In genomic region chr22:34414467-34415440, GRCh38 we compare ENCODE assay signal across 1 cellular context.
A peak's percentile ranks its signal among the peaks of the same experiment; 100 is the strongest.
TF ChIP-seq lines count a peak whose summit lies in the region.

No MANE protein-coding gene starts in this region.

TF ChIP-seq in HEK293, 187 proteins besides CTCF, POLR2A, EP300 and RAD21 (continued from another document):
- no peak for TF ChIP-seq ZBTB10 (tag by site-specific recombination; IDR thresholded peaks at IDR 0.05)
- TF ChIP-seq ZBTB1 (tag by site-specific recombination; IDR thresholded peaks at IDR 0.05), result no peak
- TF ChIP-seq OSR2 (tag by site-specific recombination; IDR thresholded peaks at IDR 0.05), result no peak
- peak; percentile 56 for TF ChIP-seq ZNF654 (tag by site-specific recombination; IDR thresholded peaks at IDR 0.05; ENCODE audit: low read depth)
- no peak for TF ChIP-seq FEZF1 (tag by site-specific recombination; IDR thresholded peaks at IDR 0.05)
- no peak for TF ChIP-seq SETDB1 (IDR thresholded peaks at IDR 0.05; ENCODE audit: insufficient read length, low read length)
- TF ChIP-seq EGR2 (tag by site-specific recombination; IDR thresholded peaks at IDR 0.05; ENCODE audit: low read depth), result peak; percentile 15; the same call in 1 of the 2 replicates
- TF ChIP-seq GLIS2 (tag by site-specific recombination; IDR thresholded peaks at IDR 0.05), result no peak
